ENCODE assay signal across 14 cellular contexts in genomic region chrX:31070057-31070468, GRCh38. TPM values are rescaled to one million over a fixed set of nuclear protein-coding genes. Genes with fewer than 3 reads are reported as not detected.
DNase-seq lines count a peak whose midpoint lies in the region; ATAC-seq, FAIRE-seq and TF ChIP-seq lines count a peak whose summit lies in the region.
"Had no signal": no experiment of that assay in that cellular context is flagged by ENCODE, and none has a peak within 500 bp of the region (broad histone marks: within the 10 kb centered on the region; RNA-seq: fewer than 3 reads in every experiment).

No MANE protein-coding gene starts in this region.

- no peak overlapping the region for H2AFZ ChIP-seq in OCI-LY3 (ENCODE audit: low read depth, low read length)

- peak overlapping the region; percentile 40; the same call in 1 of the 2 replicates for H3K9ac ChIP-seq in OCI-LY3 (ENCODE audit: low read length)

- H3K4me2 ChIP-seq in OCI-LY3 (ENCODE audit: low read length) = peak overlapping the region; percentile 52

- H3K4me1 ChIP-seq in OCI-LY3 (ENCODE audit: low read length) (peaks cover 36% of the 10 kb centered on the region), gastroesophageal sphincter (no peaks in the 10 kb centered on the region), transverse colon (no peaks in the 10 kb centered on the region)
- H3K4me1 ChIP-seq: lower lobe of right lung had no signal

- peak; percentile 62 for FAIRE-seq in GM12892 (lab: Jason Lieb, UNC)

- H3K4me3 ChIP-seq in OCI-LY3 (ENCODE audit: low read length) (no peak overlapping the region), gastroesophageal sphincter (no peak overlapping the region), transverse colon (no peak overlapping the region)
- H3K4me3 ChIP-seq: lower lobe of right lung had no signal

- H3K27ac ChIP-seq in OCI-LY3 (ENCODE audit: low read length) (peak overlapping the region; percentile 81), gastroesophageal sphincter (no peak overlapping the region), transverse colon (no peak overlapping the region)
- H3K27ac ChIP-seq: lower lobe of right lung had no signal

- ATAC-seq in GM19035 (IDR thresholded peaks at IDR 0.05; ENCODE audit: unreplicated experiment) (peak; percentile 63), HG02798 (IDR thresholded peaks at IDR 0.05; ENCODE audit: poor library complexity, unreplicated experiment) (peak; percentile 82), gastroesophageal sphincter (no peak)
- ATAC-seq: SK-N-SH treated with all-trans-retinoic acid at 6 μM for 48 hours had no signal

- no peaks in the 10 kb centered on the region for H3K79me2 ChIP-seq in OCI-LY3 (ENCODE audit: low read length)

- DNase-seq in GM12892 (ENCODE audit: insufficient read length) = no peak
- no peak for DNase-seq in pons (ENCODE audit: low spot score)
- DNase-seq in NCI-H2029 treated with DMSO at 0.1 percent for 48 hours (lab: John Stamatoyannopoulos, UW) = no peak
- DNase-seq in transverse colon = no peak
- DNase-seq: IMR-90, lower lobe of right lung, NCI-H526 had no signal

- no peaks in the 10 kb centered on the region for H4K20me1 ChIP-seq in OCI-LY3 (ENCODE audit: insufficient read depth, low read length)

- H3K9me3 ChIP-seq in OCI-LY3 (ENCODE audit: insufficient read depth, low read length) = 0 out of 2 replicates have a peak, but pooled peaks cover 4% of the 10 kb centered on the region
- no peaks in the 10 kb centered on the region for H3K9me3 ChIP-seq in gastroesophageal sphincter
- no peaks in the 10 kb centered on the region for H3K9me3 ChIP-seq in transverse colon
- H3K9me3 ChIP-seq: lower lobe of right lung had no signal

- in situ Hi-C loops in transverse colon (cut with MboI; ENCODE audit: low pct_ligation_motif_present in 1 of 4, low pct_unique_long_range_greater_than_20kb in 1 of 4, low sequenced_read_pairs in 3 of 4) = no loop called here

- TF ChIP-seq POLR2A in GM12892 (IDR thresholded peaks at IDR 0.05; ENCODE audit: low read depth, low read length) (no peak), gastroesophageal sphincter (IDR thresholded peaks at IDR 0.05) (no peak), transverse colon (IDR thresholded peaks at IDR 0.05) (no peak)

- intact Hi-C loops in transverse colon (cut with DNase I; ENCODE audit: low total_unique reads) = no loop called here

- TF ChIP-seq EP300 in gastroesophageal sphincter (IDR thresholded peaks at IDR 0.05) (no peak), transverse colon (IDR thresholded peaks at IDR 0.05; ENCODE audit: low read depth) (no peak)

- H3K36me3 ChIP-seq in OCI-LY3 (replicated peaks; ENCODE audit: low read depth, low read length) (no peaks in the 10 kb centered on the region), gastroesophageal sphincter (no peaks in the 10 kb centered on the region), transverse colon (no peaks in the 10 kb centered on the region)
- H3K36me3 ChIP-seq: lower lobe of right lung had no signal

- no peaks in the 10 kb centered on the region for H3K27me3 ChIP-seq in OCI-LY3 (ENCODE audit: low read depth, low read length)
- H3K27me3 ChIP-seq in gastroesophageal sphincter = no peaks in the 10 kb centered on the region
- H3K27me3 ChIP-seq in transverse colon = no peaks in the 10 kb centered on the region

- no peak for TF ChIP-seq CTCF in OCI-LY3 (IDR thresholded peaks at IDR 0.05; ENCODE audit: low read depth, low read length)
- TF ChIP-seq CTCF in gastroesophageal sphincter (IDR thresholded peaks at IDR 0.05) = no peak
- TF ChIP-seq CTCF in transverse colon (IDR thresholded peaks at IDR 0.05) = no peak

RNA-seq across cellular contexts. Expression of gene FTHL17, which starts 1.8 kb away (rescaled TPM):
- polyA plus RNA-seq in GM12892 (2012; ENCODE audit: missing spikeins) = not detected
- not detected for total RNA-seq in gastroesophageal sphincter
- total RNA-seq in transverse colon = not detected
- total RNA-seq: cardiac septum, IMR-90, lower lobe of right lung, pulmonary artery endothelial cell had no signal
- polyA plus RNA-seq: IMR-90 had no signal
